In genomic region chrX:145826466-145826865, GRCh38 we compare ENCODE assay signal across 16 cellular contexts. TPM values are rescaled to one million over a fixed set of nuclear protein-coding genes. Genes with fewer than 3 reads are reported as not detected.
DNase-seq lines count a peak whose midpoint lies in the region; ATAC-seq and TF ChIP-seq lines count a peak whose summit lies in the region.
"Had no signal": no experiment of that assay in that cellular context is flagged by ENCODE, and none has a peak within 500 bp of the region (broad histone marks: within the 10 kb centered on the region; RNA-seq: fewer than 3 reads in every experiment).

No MANE protein-coding gene starts in this region.

- no peaks in the 10 kb centered on the region for H3K27me3 ChIP-seq in OCI-LY3 (ENCODE audit: low read depth, low read length)

- no peak overlapping the region for H3K9ac ChIP-seq in OCI-LY3 (ENCODE audit: low read length)

- H3K4me2 ChIP-seq in OCI-LY3 (ENCODE audit: low read length) = peak overlapping the region; percentile 30

- no peak for TF ChIP-seq CTCF in OCI-LY3 (IDR thresholded peaks at IDR 0.05; ENCODE audit: low read depth, low read length)

- no peak for ATAC-seq in HG03442 (IDR thresholded peaks at IDR 0.05; ENCODE audit: unreplicated experiment)

- peak; percentile 32 for DNase-seq in medulla oblongata (ENCODE audit: extremely low spot score)
- DNase-seq in putamen (ENCODE audit: low spot score) = no peak
- no peak for DNase-seq in glomerular visceral epithelial cell (ENCODE audit: extremely low spot score)
- DNase-seq: 8988T; C1 segment of cervical spinal cord; CD4-positive, alpha-beta T cell; DMS79 had no signal

- H3K4me1 ChIP-seq in OCI-LY3 (ENCODE audit: low read length) = no peaks in the 10 kb centered on the region

- H3K27ac ChIP-seq in OCI-LY3 (ENCODE audit: low read length) (no peak overlapping the region), cingulate gyrus (ENCODE audit: low read depth, low read length) (peak overlapping the region; percentile 41), temporal lobe (ENCODE audit: low read depth, low read length) (peak overlapping the region; percentile 64)

- H3K9me3 ChIP-seq in OCI-LY3 (ENCODE audit: insufficient read depth, low read length) = no peaks in the 10 kb centered on the region
- H3K9me3 ChIP-seq: HAP-1 had no signal

- no peaks in the 10 kb centered on the region for H4K20me1 ChIP-seq in OCI-LY3 (ENCODE audit: insufficient read depth, low read length)

- H3K79me2 ChIP-seq in OCI-LY3 (ENCODE audit: low read length) = no peaks in the 10 kb centered on the region

- H3K36me3 ChIP-seq in OCI-LY3 (replicated peaks; ENCODE audit: low read depth, low read length) = no peaks in the 10 kb centered on the region

- H3K4me3 ChIP-seq in OCI-LY3 (ENCODE audit: low read length) = no peak overlapping the region
- H3K4me3 ChIP-seq: HAP-1 had no signal

- no peak overlapping the region for H2AFZ ChIP-seq in OCI-LY3 (ENCODE audit: low read depth, low read length)

RNA-seq across cellular contexts. Expression of gene SLITRK2, which starts 8.8 kb away (rescaled TPM):
- 6.1 TPM for total RNA-seq in temporal lobe
- total RNA-seq: B cell; Calu3; CD4-positive, alpha-beta T cell; G401; HT1080 had no signal
